1 cellular context compared by ENCODE assay signal in the genomic region with DNA sequence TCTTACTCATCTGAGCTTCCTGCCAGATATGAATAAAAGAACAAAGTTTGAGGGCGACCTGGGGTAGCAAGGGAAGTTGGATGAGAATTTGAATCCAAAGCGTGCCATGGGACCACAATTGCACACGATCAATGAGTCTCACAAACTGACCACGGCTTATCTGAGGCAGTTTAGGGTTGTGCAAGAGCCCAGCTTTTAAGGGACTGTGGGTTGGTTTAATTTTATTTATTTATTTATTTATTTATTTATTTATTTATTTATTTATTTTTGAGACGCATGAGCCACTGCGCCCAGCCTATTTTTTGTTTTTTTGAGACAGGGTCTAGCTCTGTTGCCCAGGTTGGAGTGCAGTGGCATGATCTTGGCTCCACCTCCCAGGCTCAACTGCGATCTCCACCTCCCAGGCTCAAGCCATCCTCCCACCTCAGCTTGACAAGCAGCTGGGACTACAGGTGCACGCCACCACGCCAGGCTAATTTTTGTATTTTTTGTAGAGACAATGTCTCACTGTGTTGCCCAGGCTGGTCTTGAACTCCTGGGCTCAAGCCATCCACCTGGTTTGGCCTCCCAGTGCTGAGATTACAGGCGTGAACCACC.
A peak's percentile ranks its signal among the peaks of the same experiment; 100 is the strongest.
TF ChIP-seq lines count a peak whose summit lies in the region.

No MANE protein-coding gene starts in this region.

TF ChIP-seq in HEK293, 187 proteins besides CTCF, POLR2A, EP300 and RAD21 (continued from another document and continues in another):
- TF ChIP-seq, protein P1, sequence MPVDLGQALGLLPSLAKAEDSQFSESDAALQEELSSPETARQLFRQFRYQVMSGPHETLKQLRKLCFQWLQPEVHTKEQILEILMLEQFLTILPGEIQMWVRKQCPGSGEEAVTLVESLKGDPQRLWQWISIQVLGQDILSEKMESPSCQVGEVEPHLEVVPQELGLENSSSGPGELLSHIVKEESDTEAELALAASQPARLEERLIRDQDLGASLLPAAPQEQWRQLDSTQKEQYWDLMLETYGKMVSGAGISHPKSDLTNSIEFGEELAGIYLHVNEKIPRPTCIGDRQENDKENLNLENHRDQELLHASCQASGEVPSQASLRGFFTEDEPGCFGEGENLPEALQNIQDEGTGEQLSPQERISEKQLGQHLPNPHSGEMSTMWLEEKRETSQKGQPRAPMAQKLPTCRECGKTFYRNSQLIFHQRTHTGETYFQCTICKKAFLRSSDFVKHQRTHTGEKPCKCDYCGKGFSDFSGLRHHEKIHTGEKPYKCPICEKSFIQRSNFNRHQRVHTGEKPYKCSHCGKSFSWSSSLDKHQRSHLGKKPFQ (tag by site-specific recombination; IDR thresholded peaks at IDR 0.05): no peak
- TF ChIP-seq, protein P2, sequence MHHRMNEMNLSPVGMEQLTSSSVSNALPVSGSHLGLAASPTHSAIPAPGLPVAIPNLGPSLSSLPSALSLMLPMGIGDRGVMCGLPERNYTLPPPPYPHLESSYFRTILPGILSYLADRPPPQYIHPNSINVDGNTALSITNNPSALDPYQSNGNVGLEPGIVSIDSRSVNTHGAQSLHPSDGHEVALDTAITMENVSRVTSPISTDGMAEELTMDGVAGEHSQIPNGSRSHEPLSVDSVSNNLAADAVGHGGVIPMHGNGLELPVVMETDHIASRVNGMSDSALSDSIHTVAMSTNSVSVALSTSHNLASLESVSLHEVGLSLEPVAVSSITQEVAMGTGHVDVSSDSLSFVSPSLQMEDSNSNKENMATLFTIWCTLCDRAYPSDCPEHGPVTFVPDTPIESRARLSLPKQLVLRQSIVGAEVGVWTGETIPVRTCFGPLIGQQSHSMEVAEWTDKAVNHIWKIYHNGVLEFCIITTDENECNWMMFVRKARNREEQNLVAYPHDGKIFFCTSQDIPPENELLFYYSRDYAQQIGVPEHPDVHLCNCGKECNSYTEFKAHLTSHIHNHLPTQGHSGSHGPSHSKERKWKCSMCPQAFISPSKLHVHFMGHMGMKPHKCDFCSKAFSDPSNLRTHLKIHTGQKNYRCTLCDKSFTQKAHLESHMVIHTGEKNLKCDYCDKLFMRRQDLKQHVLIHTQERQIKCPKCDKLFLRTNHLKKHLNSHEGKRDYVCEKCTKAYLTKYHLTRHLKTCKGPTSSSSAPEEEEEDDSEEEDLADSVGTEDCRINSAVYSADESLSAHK (tag by site-specific recombination; IDR thresholded peaks at IDR 0.05): no peak
- TF ChIP-seq ZNF501 (tag by site-specific recombination; IDR thresholded peaks at IDR 0.05) (peak; percentile 55; the same call in 1 of the 2 replicates), ZNF768 (tag by site-specific recombination; IDR thresholded peaks at IDR 0.05) (no peak), ZNF544 (tag by site-specific recombination; IDR thresholded peaks at IDR 0.05) (no peak), ZNF785 (tag by site-specific recombination; IDR thresholded peaks at IDR 0.05) (no peak), SP3 (tag by site-specific recombination; IDR thresholded peaks at IDR 0.05) (no peak), ZBTB17 (tag by site-specific recombination; IDR thresholded peaks at IDR 0.05) (no peak), ZNF658 (tag by site-specific recombination; IDR thresholded peaks at IDR 0.05) (no peak), SP2 (tag by site-specific recombination; IDR thresholded peaks at IDR 0.05) (no peak), SCRT1 (tag by site-specific recombination; IDR thresholded peaks at IDR 0.05; ENCODE audit: borderline replicate concordance) (no peak), ZNF792 (tag by site-specific recombination; IDR thresholded peaks at IDR 0.05) (no peak), ZNF140 (tag by site-specific recombination; IDR thresholded peaks at IDR 0.05) (peak; percentile 86; the same call in 1 of the 2 replicates), KLF10 (tag by site-specific recombination; IDR thresholded peaks at IDR 0.05) (no peak), ZNF791 (tag by site-specific recombination; IDR thresholded peaks at IDR 0.05) (peak; percentile 54; the same call in 1 of the 2 replicates), ZNF394 (tag by site-specific recombination; IDR thresholded peaks at IDR 0.05; ENCODE audit: borderline replicate concordance) (peak; percentile 96), TRIM28 (IDR thresholded peaks at IDR 0.05; ENCODE audit: borderline replicate concordance, low read length) (no peak), GFI1B (tag by site-specific recombination; IDR thresholded peaks at IDR 0.05) (peak; percentile 47; the same call in 1 of the 2 replicates), TCF7L2 (IDR thresholded peaks at IDR 0.05; ENCODE audit: borderline replicate concordance, low read depth, low read length) (no peak), KLF9 (tag by site-specific recombination; IDR thresholded peaks at IDR 0.05; ENCODE audit: low read depth) (no peak), GLI4 (tag by site-specific recombination; IDR thresholded peaks at IDR 0.05) (no peak), OVOL3 (tag by site-specific recombination; IDR thresholded peaks at IDR 0.05) (peak; percentile 52; the same call in 1 of the 2 replicates), ZBTB21 (tag by site-specific recombination; IDR thresholded peaks at IDR 0.05) (peak; percentile 73), GLIS1 (tag by site-specific recombination; IDR thresholded peaks at IDR 0.05) (no peak), RBAK (tag by site-specific recombination; IDR thresholded peaks at IDR 0.05) (peak; percentile 57; the same call in 1 of the 2 replicates), ZNF391 (tag by site-specific recombination; IDR thresholded peaks at IDR 0.05; ENCODE audit: borderline replicate concordance, low read depth) (no peak), ZNF514 (tag by site-specific recombination; IDR thresholded peaks at IDR 0.05) (no peak), ZXDB (tag by site-specific recombination; IDR thresholded peaks at IDR 0.05) (peak; percentile 75), KLF1 (tag by site-specific recombination; IDR thresholded peaks at IDR 0.05) (no peak), ZNF184 (tag by site-specific recombination; IDR thresholded peaks at IDR 0.05) (no peak), ZFP37 (tag by site-specific recombination; IDR thresholded peaks at IDR 0.05) (no peak), HOXD13 (CRISPR knock-in tag; IDR thresholded peaks at IDR 0.05; ENCODE audit: borderline replicate concordance) (no peak)
- TF ChIP-seq, protein P3, sequence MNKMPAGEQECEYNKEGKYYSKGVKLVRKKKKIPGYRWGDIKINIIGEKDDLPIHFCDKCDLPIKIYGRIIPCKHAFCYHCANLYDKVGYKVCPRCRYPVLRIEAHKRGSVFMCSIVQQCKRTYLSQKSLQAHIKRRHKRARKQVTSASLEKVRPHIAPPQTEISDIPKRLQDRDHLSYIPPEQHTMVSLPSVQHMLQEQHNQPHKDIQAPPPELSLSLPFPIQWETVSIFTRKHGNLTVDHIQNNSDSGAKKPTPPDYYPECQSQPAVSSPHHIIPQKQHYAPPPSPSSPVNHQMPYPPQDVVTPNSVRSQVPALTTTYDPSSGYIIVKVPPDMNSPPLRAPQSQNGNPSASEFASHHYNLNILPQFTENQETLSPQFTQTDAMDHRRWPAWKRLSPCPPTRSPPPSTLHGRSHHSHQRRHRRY (tag by site-specific recombination; IDR thresholded peaks at IDR 0.05): no peak
- TF ChIP-seq, protein P4, sequence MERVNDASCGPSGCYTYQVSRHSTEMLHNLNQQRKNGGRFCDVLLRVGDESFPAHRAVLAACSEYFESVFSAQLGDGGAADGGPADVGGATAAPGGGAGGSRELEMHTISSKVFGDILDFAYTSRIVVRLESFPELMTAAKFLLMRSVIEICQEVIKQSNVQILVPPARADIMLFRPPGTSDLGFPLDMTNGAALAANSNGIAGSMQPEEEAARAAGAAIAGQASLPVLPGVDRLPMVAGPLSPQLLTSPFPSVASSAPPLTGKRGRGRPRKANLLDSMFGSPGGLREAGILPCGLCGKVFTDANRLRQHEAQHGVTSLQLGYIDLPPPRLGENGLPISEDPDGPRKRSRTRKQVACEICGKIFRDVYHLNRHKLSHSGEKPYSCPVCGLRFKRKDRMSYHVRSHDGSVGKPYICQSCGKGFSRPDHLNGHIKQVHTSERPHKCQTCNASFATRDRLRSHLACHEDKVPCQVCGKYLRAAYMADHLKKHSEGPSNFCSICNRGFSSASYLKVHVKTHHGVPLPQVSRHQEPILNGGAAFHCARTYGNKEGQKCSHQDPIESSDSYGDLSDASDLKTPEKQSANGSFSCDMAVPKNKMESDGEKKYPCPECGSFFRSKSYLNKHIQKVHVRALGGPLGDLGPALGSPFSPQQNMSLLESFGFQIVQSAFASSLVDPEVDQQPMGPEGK (tag by site-specific recombination; IDR thresholded peaks at IDR 0.05): no peak
- TF ChIP-seq, protein P5, sequence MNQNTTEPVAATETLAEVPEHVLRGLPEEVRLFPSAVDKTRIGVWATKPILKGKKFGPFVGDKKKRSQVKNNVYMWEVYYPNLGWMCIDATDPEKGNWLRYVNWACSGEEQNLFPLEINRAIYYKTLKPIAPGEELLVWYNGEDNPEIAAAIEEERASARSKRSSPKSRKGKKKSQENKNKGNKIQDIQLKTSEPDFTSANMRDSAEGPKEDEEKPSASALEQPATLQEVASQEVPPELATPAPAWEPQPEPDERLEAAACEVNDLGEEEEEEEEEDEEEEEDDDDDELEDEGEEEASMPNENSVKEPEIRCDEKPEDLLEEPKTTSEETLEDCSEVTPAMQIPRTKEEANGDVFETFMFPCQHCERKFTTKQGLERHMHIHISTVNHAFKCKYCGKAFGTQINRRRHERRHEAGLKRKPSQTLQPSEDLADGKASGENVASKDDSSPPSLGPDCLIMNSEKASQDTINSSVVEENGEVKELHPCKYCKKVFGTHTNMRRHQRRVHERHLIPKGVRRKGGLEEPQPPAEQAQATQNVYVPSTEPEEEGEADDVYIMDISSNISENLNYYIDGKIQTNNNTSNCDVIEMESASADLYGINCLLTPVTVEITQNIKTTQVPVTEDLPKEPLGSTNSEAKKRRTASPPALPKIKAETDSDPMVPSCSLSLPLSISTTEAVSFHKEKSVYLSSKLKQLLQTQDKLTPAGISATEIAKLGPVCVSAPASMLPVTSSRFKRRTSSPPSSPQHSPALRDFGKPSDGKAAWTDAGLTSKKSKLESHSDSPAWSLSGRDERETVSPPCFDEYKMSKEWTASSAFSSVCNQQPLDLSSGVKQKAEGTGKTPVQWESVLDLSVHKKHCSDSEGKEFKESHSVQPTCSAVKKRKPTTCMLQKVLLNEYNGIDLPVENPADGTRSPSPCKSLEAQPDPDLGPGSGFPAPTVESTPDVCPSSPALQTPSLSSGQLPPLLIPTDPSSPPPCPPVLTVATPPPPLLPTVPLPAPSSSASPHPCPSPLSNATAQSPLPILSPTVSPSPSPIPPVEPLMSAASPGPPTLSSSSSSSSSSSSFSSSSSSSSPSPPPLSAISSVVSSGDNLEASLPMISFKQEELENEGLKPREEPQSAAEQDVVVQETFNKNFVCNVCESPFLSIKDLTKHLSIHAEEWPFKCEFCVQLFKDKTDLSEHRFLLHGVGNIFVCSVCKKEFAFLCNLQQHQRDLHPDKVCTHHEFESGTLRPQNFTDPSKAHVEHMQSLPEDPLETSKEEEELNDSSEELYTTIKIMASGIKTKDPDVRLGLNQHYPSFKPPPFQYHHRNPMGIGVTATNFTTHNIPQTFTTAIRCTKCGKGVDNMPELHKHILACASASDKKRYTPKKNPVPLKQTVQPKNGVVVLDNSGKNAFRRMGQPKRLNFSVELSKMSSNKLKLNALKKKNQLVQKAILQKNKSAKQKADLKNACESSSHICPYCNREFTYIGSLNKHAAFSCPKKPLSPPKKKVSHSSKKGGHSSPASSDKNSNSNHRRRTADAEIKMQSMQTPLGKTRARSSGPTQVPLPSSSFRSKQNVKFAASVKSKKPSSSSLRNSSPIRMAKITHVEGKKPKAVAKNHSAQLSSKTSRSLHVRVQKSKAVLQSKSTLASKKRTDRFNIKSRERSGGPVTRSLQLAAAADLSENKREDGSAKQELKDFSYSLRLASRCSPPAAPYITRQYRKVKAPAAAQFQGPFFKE (tag by site-specific recombination; IDR thresholded peaks at IDR 0.05; ENCODE audit: borderline replicate concordance): no peak
- TF ChIP-seq, protein P6, sequence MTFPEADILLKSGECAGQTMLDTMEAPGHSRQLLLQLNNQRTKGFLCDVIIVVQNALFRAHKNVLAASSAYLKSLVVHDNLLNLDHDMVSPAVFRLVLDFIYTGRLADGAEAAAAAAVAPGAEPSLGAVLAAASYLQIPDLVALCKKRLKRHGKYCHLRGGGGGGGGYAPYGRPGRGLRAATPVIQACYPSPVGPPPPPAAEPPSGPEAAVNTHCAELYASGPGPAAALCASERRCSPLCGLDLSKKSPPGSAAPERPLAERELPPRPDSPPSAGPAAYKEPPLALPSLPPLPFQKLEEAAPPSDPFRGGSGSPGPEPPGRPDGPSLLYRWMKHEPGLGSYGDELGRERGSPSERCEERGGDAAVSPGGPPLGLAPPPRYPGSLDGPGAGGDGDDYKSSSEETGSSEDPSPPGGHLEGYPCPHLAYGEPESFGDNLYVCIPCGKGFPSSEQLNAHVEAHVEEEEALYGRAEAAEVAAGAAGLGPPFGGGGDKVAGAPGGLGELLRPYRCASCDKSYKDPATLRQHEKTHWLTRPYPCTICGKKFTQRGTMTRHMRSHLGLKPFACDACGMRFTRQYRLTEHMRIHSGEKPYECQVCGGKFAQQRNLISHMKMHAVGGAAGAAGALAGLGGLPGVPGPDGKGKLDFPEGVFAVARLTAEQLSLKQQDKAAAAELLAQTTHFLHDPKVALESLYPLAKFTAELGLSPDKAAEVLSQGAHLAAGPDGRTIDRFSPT (tag by site-specific recombination; IDR thresholded peaks at IDR 0.05): no peak
- TF ChIP-seq, protein P7, sequence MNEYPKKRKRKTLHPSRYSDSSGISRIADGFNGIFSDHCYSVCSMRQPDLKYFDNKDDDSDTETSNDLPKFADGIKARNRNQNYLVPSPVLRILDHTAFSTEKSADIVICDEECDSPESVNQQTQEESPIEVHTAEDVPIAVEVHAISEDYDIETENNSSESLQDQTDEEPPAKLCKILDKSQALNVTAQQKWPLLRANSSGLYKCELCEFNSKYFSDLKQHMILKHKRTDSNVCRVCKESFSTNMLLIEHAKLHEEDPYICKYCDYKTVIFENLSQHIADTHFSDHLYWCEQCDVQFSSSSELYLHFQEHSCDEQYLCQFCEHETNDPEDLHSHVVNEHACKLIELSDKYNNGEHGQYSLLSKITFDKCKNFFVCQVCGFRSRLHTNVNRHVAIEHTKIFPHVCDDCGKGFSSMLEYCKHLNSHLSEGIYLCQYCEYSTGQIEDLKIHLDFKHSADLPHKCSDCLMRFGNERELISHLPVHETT (tag by site-specific recombination; IDR thresholded peaks at IDR 0.05): 0 out of 2 replicates have a peak, but pooled peaks have one; percentile 46
- TF ChIP-seq, protein P8, sequence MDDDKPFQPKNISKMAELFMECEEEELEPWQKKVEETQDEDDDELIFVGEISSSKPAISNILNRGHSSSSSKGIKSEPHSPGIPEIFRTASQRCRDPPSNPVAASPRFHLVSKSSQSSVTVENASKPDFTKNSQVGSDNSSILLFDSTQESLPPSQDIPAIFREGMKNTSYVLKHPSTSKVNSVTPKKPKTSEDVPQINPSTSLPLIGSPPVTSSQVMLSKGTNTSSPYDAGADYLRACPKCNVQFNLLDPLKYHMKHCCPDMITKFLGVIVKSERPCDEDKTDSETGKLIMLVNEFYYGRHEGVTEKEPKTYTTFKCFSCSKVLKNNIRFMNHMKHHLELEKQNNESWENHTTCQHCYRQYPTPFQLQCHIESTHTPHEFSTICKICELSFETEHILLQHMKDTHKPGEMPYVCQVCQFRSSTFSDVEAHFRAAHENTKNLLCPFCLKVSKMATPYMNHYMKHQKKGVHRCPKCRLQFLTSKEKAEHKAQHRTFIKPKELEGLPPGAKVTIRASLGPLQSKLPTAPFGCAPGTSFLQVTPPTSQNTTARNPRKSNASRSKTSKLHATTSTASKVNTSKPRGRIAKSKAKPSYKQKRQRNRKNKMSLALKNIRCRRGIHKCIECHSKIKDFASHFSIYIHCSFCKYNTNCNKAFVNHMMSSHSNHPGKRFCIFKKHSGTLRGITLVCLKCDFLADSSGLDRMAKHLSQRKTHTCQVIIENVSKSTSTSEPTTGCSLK (tag by site-specific recombination; IDR thresholded peaks at IDR 0.05): no peak
